Comparison of ENCODE assay signal across 10 cellular contexts in genomic region chr10:27745380-27745718, GRCh38. TPM values are rescaled to one million over a fixed set of nuclear protein-coding genes. Genes with fewer than 3 reads are reported as not detected.
DNase-seq lines count a peak whose midpoint lies in the region; FAIRE-seq and TF ChIP-seq lines count a peak whose summit lies in the region.
"Had no signal": no experiment of that assay in that cellular context is flagged by ENCODE, and none has a peak within 500 bp of the region (broad histone marks: within the 10 kb centered on the region; RNA-seq: fewer than 3 reads in every experiment).

No MANE protein-coding gene starts in this region.

- no peak overlapping the region for H4K5ac ChIP-seq in H1 (ENCODE audit: insufficient read length, low read depth, low read length)

- no peak overlapping the region for H3K9ac ChIP-seq in H1 (replicated peaks in 1 of 4; ENCODE audit: extremely low read depth in 1 of 4, low read depth in 3 of 4, low read length in 3 of 4)
- no peak overlapping the region for H3K9ac ChIP-seq in neural progenitor cell

- peaks cover 16% of the 10 kb centered on the region for H3F3A ChIP-seq in neural progenitor cell (ENCODE audit: low read depth)

- no peak overlapping the region for H3K14ac ChIP-seq in H1 (ENCODE audit: insufficient read length)

- H3K27me3 ChIP-seq in AG04450 (ENCODE audit: control insufficient read depth, insufficient read depth, low read length) (peaks cover 69% of the 10 kb centered on the region), H1 (replicated peaks in 1 of 4; ENCODE audit: control insufficient read depth in 3 of 4, extremely low read depth in 1 of 4, insufficient read depth in 3 of 4, low read length in 3 of 4) (peaks cover 38 to 86% (median 73%) of the 10 kb centered on the region in 4 experiments), neural progenitor cell (peaks cover 100% of the 10 kb centered on the region)

- H3K4ac ChIP-seq in H1 (replicated peaks; ENCODE audit: insufficient read length, low read depth, low read length) = no peak overlapping the region

- no peak for TF ChIP-seq RAD21 in H1 (IDR thresholded peaks at IDR 0.05 in 1 of 2, conservative IDR thresholded peaks at IDR 0.05 in 1 of 2; ENCODE audit: low read depth in 2 of 2, low read length in 2 of 2)

- H3K9me3 ChIP-seq in AG04450 (ENCODE audit: control insufficient read depth, insufficient read depth, low read length) (peaks cover 9% of the 10 kb centered on the region; the same call in 1 of the 2 replicates), H1 (ENCODE audit: insufficient read depth in 2 of 2, low read depth in 1 of 2, low read length in 1 of 2) (no peaks in the 10 kb centered on the region), neural progenitor cell (ENCODE audit: low read depth) (no peaks in the 10 kb centered on the region)

- H3K79me1 ChIP-seq in H1 (ENCODE audit: low read depth, low read length) = no peaks in the 10 kb centered on the region

- H2BK5ac ChIP-seq in H1 (ENCODE audit: low read depth, low read length) = no peak overlapping the region

- peak overlapping the region; percentile 94 for H3K4me3 Mint-ChIP-seq in HFFc6
- H3K4me3 Mint-ChIP-seq in neural progenitor cell = peak overlapping the region; percentile 87

- no peak for TF ChIP-seq EP300 in H1 (IDR thresholded peaks at IDR 0.05; ENCODE audit: borderline replicate concordance in 1 of 2, low read depth in 2 of 2, low read length in 2 of 2)

- H3K23me2 ChIP-seq in H1 (ENCODE audit: low read depth, low read length) = peaks cover 41% of the 10 kb centered on the region

- no peak overlapping the region for H2BK15ac ChIP-seq in H1 (ENCODE audit: low read length)

- POLR2A ChIA-PET in AG04450 (lab: Yijun Ruan, JAX) (no interaction called here), H1 (lab: Charles Lee; ENCODE audit: partially characterized antibody) (interaction anchor here (0.6 kb wide), 1 partner anchor 551 kb away, joined by 3 read pairs; no protein-coding TSS in a partner anchor)

- H3K4me1 ChIP-seq in H1 (replicated peaks in 1 of 4; ENCODE audit: control insufficient read depth in 3 of 4, insufficient read depth in 4 of 4, low read length in 3 of 4) (peaks cover 0 to 20% (median 16%) of the 10 kb centered on the region in 4 experiments; a peak in 6 of 7 replicates), neural progenitor cell (peaks cover 30% of the 10 kb centered on the region)

- DNase-seq in AG04450 (ENCODE audit: low read depth, low spot score) (no peak), HFFc6 (no peak), H1 (ENCODE audit: low read depth in 1 of 2, low spot score in 2 of 2) (no peak), neural progenitor cell (ENCODE audit: low spot score) (no peak), AG20443 (ENCODE audit: low spot score) (no peak), RPMI8226 (no peak), anterior cingulate cortex (lab: John Stamatoyannopoulos, UW) (no peak)
- no peak for DNase-seq in activated CD8-positive, alpha-beta memory T cell treated with anti-CD3 and anti-CD28 coated beads for 24 hours
- DNase-seq: DMS79 treated with DMSO at 0.1 percent for 48 hours had no signal

- H3K18ac ChIP-seq in H1 (ENCODE audit: extremely low read depth, low read length) = peak overlapping the region; percentile 32; the same call in 1 of the 2 replicates

- H2AFZ ChIP-seq in H1 (ENCODE audit: low read length) (no peak overlapping the region), neural progenitor cell (replicated peaks) (peak overlapping the region; percentile 91)

- WGBS in H1 (ENCODE audit: extremely low coverage in 1 of 2, insufficient coverage in 1 of 2, insufficient read length in 1 of 2, insufficient replicate concordance in 2 of 2, low coverage in 1 of 2, low lambda C conversion rate in 2 of 2, missing lambda C conversion rate in 1 of 2), 2 experiments = 1% methylated on average over 18 of the region's 32 CpGs; no CpG with 5 or more reads in 1 of the 2 experiments

- CTCF ChIA-PET in AG04450 (lab: Charles Lee) (no interaction called here), H1 (lab: Charles Lee; ENCODE audit: partially characterized antibody) (no interaction called here)

- H3K9me3 Mint-ChIP-seq in HFFc6 = no peaks in the 10 kb centered on the region; the same call in 1 of the 2 replicates
- H3K9me3 Mint-ChIP-seq in neural progenitor cell = peaks cover 2% of the 10 kb centered on the region

- no peak overlapping the region for H2BK120ac ChIP-seq in H1 (replicated peaks; ENCODE audit: low read depth, low read length)

- peak overlapping the region; percentile 94; the same call in 1 of the 2 replicates for H3K27ac Mint-ChIP-seq in HFFc6
- no peak overlapping the region for H3K27ac Mint-ChIP-seq in neural progenitor cell

- TF ChIP-seq POLR2A in H1 (IDR thresholded peaks at IDR 0.05; ENCODE audit: control extremely low read depth in 1 of 2, low read depth in 2 of 2, low read length in 2 of 2) = no peak

- H3K36me3 ChIP-seq in H1 (ENCODE audit: control insufficient read depth in 2 of 4, insufficient read depth in 4 of 4, low read length in 3 of 4) (no peaks in the 10 kb centered on the region), neural progenitor cell (no peaks in the 10 kb centered on the region)

- no peak overlapping the region for H2AK5ac ChIP-seq in H1 (ENCODE audit: low read depth, low read length)

- H3K36me3 Mint-ChIP-seq in HFFc6 (ENCODE audit: low read depth) (peaks cover 18% of the 10 kb centered on the region), neural progenitor cell (no peaks in the 10 kb centered on the region)

- H3K79me2 ChIP-seq in H1 (ENCODE audit: control insufficient read depth in 1 of 2, insufficient read depth in 2 of 2, low read length in 2 of 2) (no peaks in the 10 kb centered on the region), neural progenitor cell (ENCODE audit: low read depth) (no peaks in the 10 kb centered on the region)

- H3K27me3 Mint-ChIP-seq in HFFc6 (ENCODE audit: insufficient read depth) (peaks cover 18% of the 10 kb centered on the region), neural progenitor cell (ENCODE audit: insufficient read depth, low read depth) (peaks cover 68% of the 10 kb centered on the region)

- TF ChIP-seq CTCF in AG04450 (IDR thresholded peaks at IDR 0.05; ENCODE audit: low read depth, low read length) = no peak
- no peak for TF ChIP-seq CTCF in HFFc6 (IDR thresholded peaks at IDR 0.05)
- no peak for TF ChIP-seq CTCF in H1 (IDR thresholded peaks at IDR 0.05; ENCODE audit: control extremely low read depth in 1 of 3, insufficient read depth in 1 of 3, low read depth in 1 of 3, low read length in 3 of 3)
- no peak for TF ChIP-seq CTCF in neural progenitor cell (IDR thresholded peaks at IDR 0.05)

- no peak overlapping the region for H3K27ac ChIP-seq in AG04450 (ENCODE audit: low read depth, low read length)
- no peak overlapping the region for H3K27ac ChIP-seq in H1 (ENCODE audit: low read depth, low read length)
- H3K27ac ChIP-seq in neural progenitor cell = no peak overlapping the region

- peak overlapping the region; percentile 25; the same call in 1 of the 2 replicates for H3K4me3 ChIP-seq in AG04450 (ENCODE audit: low read depth, low read length)
- peak overlapping the region; percentile 51 to 80 (median 62) for H3K4me3 ChIP-seq in H1 (ENCODE audit: extremely low read depth in 1 of 4, insufficient read depth in 2 of 4, low read depth in 3 of 4, low read length in 4 of 4)
- peak overlapping the region; percentile 57 for H3K4me3 ChIP-seq in neural progenitor cell

- H4K20me1 ChIP-seq in H1 (replicated peaks in 1 of 2; ENCODE audit: control insufficient read depth in 1 of 2, insufficient read depth in 2 of 2, low read length in 2 of 2) = peaks cover 3 to 5% of the 10 kb centered on the region in 2 experiments
- H4K20me1 ChIP-seq in neural progenitor cell (ENCODE audit: low read depth) = peaks cover 57% of the 10 kb centered on the region

- no peak overlapping the region for H3K23ac ChIP-seq in H1 (ENCODE audit: insufficient read length)

- H3K4me1 Mint-ChIP-seq in HFFc6 (ENCODE audit: low read depth) = peaks cover 45% of the 10 kb centered on the region
- peaks cover 26% of the 10 kb centered on the region for H3K4me1 Mint-ChIP-seq in neural progenitor cell

- no peak for FAIRE-seq in H1 (lab: Jason Lieb, UNC)
- FAIRE-seq: RCC 7860 had no signal

- H4K8ac ChIP-seq in H1 (ENCODE audit: extremely low read depth, insufficient read depth, low read length) = peak overlapping the region; percentile 51; the same call in 1 of the 2 replicates

- H2BK12ac ChIP-seq in H1 (ENCODE audit: low read depth, low read length) = peak overlapping the region; percentile 33; the same call in 1 of the 2 replicates

- H4K91ac ChIP-seq in H1 (replicated peaks; ENCODE audit: insufficient read length, low read length) = no peak overlapping the region

- H3K56ac ChIP-seq in H1 (replicated peaks; ENCODE audit: insufficient read length, low read depth, low read length) = no peak overlapping the region

- H3K4me2 ChIP-seq in H1 (ENCODE audit: insufficient read depth in 1 of 2, low read depth in 2 of 2, low read length in 2 of 2) (peak overlapping the region; percentile 96 to 99), neural progenitor cell (peak overlapping the region; percentile 90)

- no peak overlapping the region for H2BK20ac ChIP-seq in H1 (ENCODE audit: low read length)

TF ChIP-seq in H1, 55 proteins besides CTCF, POLR2A, EP300 and RAD21:
- TF ChIP-seq JUND (IDR thresholded peaks at IDR 0.05; ENCODE audit: low read length) = no peak
- TF ChIP-seq NRF1 (IDR thresholded peaks at IDR 0.05; ENCODE audit: low read depth, low read length) = no peak
- TF ChIP-seq CEBPB (IDR thresholded peaks at IDR 0.05; ENCODE audit: low read depth, low read length) = no peak
- TF ChIP-seq EGR1 (IDR thresholded peaks at IDR 0.05; ENCODE audit: borderline replicate concordance, low read depth, low read length) = no peak
- TF ChIP-seq CBX5 (IDR thresholded peaks at IDR 0.05; ENCODE audit: low read depth, low read length) = no peak
- no peak for TF ChIP-seq GABPA (IDR thresholded peaks at IDR 0.05; ENCODE audit: borderline replicate concordance, insufficient read depth, low read length)

RNA-seq across cellular contexts. Expression of gene MKX, which starts 0.3 kb away (rescaled TPM):
- polyA plus RNA-seq in AG04450 (2011; rRNA removed) (0.76 and 0.87 TPM in 2 replicates), H1 (2011; rRNA removed) (0.21 and 0.52 TPM in 2 replicates)
- 0.51 and 1.2 TPM in 2 replicates for polyA minus RNA-seq in AG04450 (2011; rRNA and poly(A)+ RNA removed)
- 10 to 100 TPM; 36.6 to 99.7 (median 40.6) TPM for total RNA-seq in HFFc6 (2021; fragmentation: NEBNext Ultra II Directional; extraction: Animal tissue kit (Norgen Biotek cat#: 25700))
- total RNA-seq in H1 (2021; fragmentation: NEBNext Ultra II Directional; extraction: Animal tissue kit (Norgen Biotek cat#: 25700)) = 0.92 and 1.3 TPM in 2 replicates
- 1.0 TPM for polyA plus RNA-seq in H1 (2011; cell fraction: cytosol; rRNA removed)
- 1.0 TPM for polyA plus RNA-seq in H1 (2011; cell fraction: nucleus; rRNA removed)
- polyA plus RNA-seq in H1 (2012, experiment 1 of 2) = 0.55 to 0.89 TPM (median 0.68 TPM) in 4 replicates
- polyA plus RNA-seq in H1 (2012, experiment 2 of 2) = 0.07 TPM
- polyA plus RNA-seq in H1 (2013, experiment 1 of 2) = 0.28 TPM
- polyA plus RNA-seq in H1 (2013, experiment 2 of 2) = 0.42 TPM
- polyA minus RNA-seq in H1 (2011; rRNA and poly(A)+ RNA removed) = 0.61 and 1.3 TPM in 2 replicates
- polyA minus RNA-seq in H1 (2011; cell fraction: cytosol; rRNA and poly(A)+ RNA removed) = 0.95 TPM
- 1.4 TPM for polyA minus RNA-seq in H1 (2011; cell fraction: nucleus; rRNA and poly(A)+ RNA removed)
- 0.22 TPM in 1 of 2 replicates, not detected in the other for total RNA-seq in neural progenitor cell (ENCODE audit: low replicate concordance)

Comparison
In these comparisons a context has a peak if more than half of its experiments do, and no peak if none do; other contexts are left out.
1. RNA of gene MKX, which starts 0.3 kb away (total RNA-seq): 36.6 to 99.7 TPM in HFFc6; 0.92 to 1.3 TPM in H1 and 0.22 TPM in neural progenitor cell; every median in the first group is over 10 times any median in the second.
2. Peak in every context shown above with its lines, with median percentiles within 50 percentile points of each other: H3K4me3 ChIP-seq.